In genomic region chr16:1492923-1493745, GRCh38 we compare ENCODE assay signal across 8 cellular contexts. TPM values are rescaled to one million over a fixed set of nuclear protein-coding genes. Genes with fewer than 3 reads are reported as not detected.
DNase-seq lines count a peak whose midpoint lies in the region; ATAC-seq and TF ChIP-seq lines count a peak whose summit lies in the region.

TELO2 (plus strand) TSS chr16:1493360; CDS start chr16:1494282, 922 bp downstream.

- DNase-seq in GM03348 (ENCODE audit: low spot score) (peak; percentile 100), NCI-H2029 treated with DMSO at 0.1 percent for 48 hours (lab: John Stamatoyannopoulos, UW) (peak; percentile 64), WERI-Rb-1 (peak; percentile 79), MCF 10A (ENCODE audit: unreplicated experiment) (peak; percentile 72)

- H3K36me3 ChIP-seq in WERI-Rb-1 (peaks cover 38% of the 10 kb centered on the region), skeletal muscle satellite cell (ENCODE audit: insufficient read depth, low read length) (peaks cover 28% of the 10 kb centered on the region)

- H3K4me3 Mint-ChIP-seq in MCF 10A (ENCODE audit: unreplicated experiment) = peak within 1 kb of the TSS; percentile 78

- no peaks in the 10 kb centered on the region for H3K27me3 ChIP-seq in WERI-Rb-1 (ENCODE audit: insufficient read depth, low read depth, severe bottlenecking)
- H3K27me3 ChIP-seq in skeletal muscle satellite cell (ENCODE audit: control insufficient read depth, insufficient read depth, low read length) = no peaks in the 10 kb centered on the region

- peak within 1 kb of the TSS; percentile 88 for H3K4me3 ChIP-seq in WERI-Rb-1 (ENCODE audit: low read depth, low read length)
- H3K4me3 ChIP-seq in iPS-18c (ENCODE audit: insufficient read depth, low read depth, low read length) = peak within 1 kb of the TSS; percentile 91
- peak within 1 kb of the TSS; percentile 83 for H3K4me3 ChIP-seq in skeletal muscle satellite cell (ENCODE audit: low read length)

- CTCF ChIA-PET in MCF 10A (lab: Yijun Ruan, JAX) = no interaction called here

- no peaks in the 10 kb centered on the region for H3K9me3 Mint-ChIP-seq in MCF 10A (ENCODE audit: unreplicated experiment)

- H3K27ac ChIP-seq in WERI-Rb-1 = peak within 1 kb of the TSS; percentile 99

- H3K36me3 Mint-ChIP-seq in MCF 10A (ENCODE audit: insufficient read depth, unreplicated experiment) = peaks cover 7% of the 10 kb centered on the region

- peak within 1 kb of the TSS; percentile 96 for H3K4me2 ChIP-seq in skeletal muscle satellite cell (ENCODE audit: low read length)

- TF ChIP-seq CTCF in WERI-Rb-1 (IDR thresholded peaks at IDR 0.05; ENCODE audit: low read depth, low read length) = no peak
- TF ChIP-seq CTCF in MCF 10A (IDR thresholded peaks at IDR 0.05; ENCODE audit: unreplicated experiment) = no peak

- H3K27me3 Mint-ChIP-seq in MCF 10A (ENCODE audit: insufficient read depth, unreplicated experiment) = no peaks in the 10 kb centered on the region

- peak within 1 kb of the TSS; percentile 90 for H3K27ac Mint-ChIP-seq in MCF 10A (ENCODE audit: low read depth, unreplicated experiment)

- POLR2A ChIA-PET in MCF 10A (lab: Yijun Ruan, JAX) = interaction anchor here (1.0 to 2.2 kb wide), 7 partner anchors 11 to 185 kb away, joined by 3 to 10 read pairs (median 4); partner anchors contain the start of genes IFT140, JPT2 and UQCC4

- H3K9me3 ChIP-seq in WERI-Rb-1 (ENCODE audit: severe bottlenecking) (no peaks in the 10 kb centered on the region), iPS-18c (ENCODE audit: control insufficient read depth, insufficient read depth, low read length) (no peaks in the 10 kb centered on the region), skeletal muscle satellite cell (replicated peaks; ENCODE audit: low read length) (no peaks in the 10 kb centered on the region)

- peaks cover 20% of the 10 kb centered on the region for H3K4me1 ChIP-seq in skeletal muscle satellite cell (ENCODE audit: control insufficient read depth, insufficient read depth, low read length)

- intact Hi-C loops in MCF 10A (cut with micrococcal nuclease) = no loop called here

- no peaks in the 10 kb centered on the region for H3K4me1 Mint-ChIP-seq in MCF 10A (ENCODE audit: insufficient read depth, unreplicated experiment)

- peak; percentile 62 for ATAC-seq in HG02623 (IDR thresholded peaks at IDR 0.05; ENCODE audit: unreplicated experiment)
- no peak for ATAC-seq in GM18861 (IDR thresholded peaks at IDR 0.05; ENCODE audit: unreplicated experiment)

- BruUV-seq in MCF 10A (replicated peaks; lab: Mats Ljungman, UMichigan) = no TSS peak

- peak within 1 kb of the TSS; percentile 92 for H3K9ac ChIP-seq in skeletal muscle satellite cell (ENCODE audit: low read depth, low read length)

RNA-seq across cellular contexts. Expression of gene TELO2, which starts in this region (rescaled TPM):
- 27.7 and 31.3 TPM in 2 replicates for total RNA-seq in MCF 10A (2022)
- total RNA-seq in skeletal muscle satellite cell (2012; rRNA removed) = 21.5 and 27.7 TPM in 2 replicates
